1 cellular context compared by ENCODE assay signal in the genomic region with DNA sequence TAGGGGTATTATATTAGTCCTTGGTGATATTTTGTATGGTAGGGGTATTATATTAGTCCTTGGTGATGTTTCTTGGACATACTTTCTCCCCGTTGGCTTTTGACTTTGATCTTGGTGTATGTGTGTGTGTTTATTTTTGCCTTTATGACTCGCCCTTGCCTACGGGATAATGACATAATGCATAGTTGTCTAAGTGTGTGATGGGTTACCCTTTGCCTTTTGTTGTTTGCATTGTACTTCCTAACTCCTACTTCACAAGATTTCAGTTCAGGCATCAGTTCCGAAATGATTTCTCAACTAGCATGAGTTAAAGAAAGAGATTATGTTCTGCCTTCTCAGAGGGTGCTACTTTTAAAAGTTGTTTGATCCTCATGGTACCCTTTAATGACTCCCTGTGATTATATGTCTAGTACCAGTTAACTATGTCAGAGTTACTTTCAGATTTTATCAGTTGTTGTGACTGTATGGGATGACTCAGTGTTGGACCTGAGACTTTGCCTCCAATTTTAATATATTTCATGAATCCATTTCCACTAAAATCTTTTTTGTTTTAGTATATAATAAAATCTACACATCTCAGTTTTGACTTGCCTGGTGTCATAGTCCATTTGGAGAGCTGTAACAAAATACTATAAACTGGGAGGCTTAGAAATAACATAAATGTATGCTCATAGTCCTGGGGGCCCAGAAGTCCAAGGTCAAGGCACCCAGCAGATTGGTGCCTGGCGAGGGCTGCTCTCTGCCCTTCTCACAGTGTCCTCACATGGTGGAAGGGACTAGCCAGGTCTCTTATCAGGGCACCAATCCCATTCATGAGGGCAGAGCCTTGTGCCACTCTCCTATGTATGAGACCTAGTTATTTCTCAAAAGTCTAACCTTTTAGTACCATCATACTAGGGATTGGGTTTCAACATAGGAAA.
TF ChIP-seq lines count a peak whose summit lies in the region.

No MANE protein-coding gene starts in this region.

TF ChIP-seq in HepG2, 621 proteins besides CTCF, POLR2A, EP300 and RAD21 (continued from another document and continues in another):
- no peak for TF ChIP-seq ZNF407 (CRISPR knock-in tag; IDR thresholded peaks at IDR 0.05; ENCODE audit: not compliant biosample characterization)
- no peak for TF ChIP-seq CCAR2 (optimal IDR thresholded peaks at IDR 0.05; ENCODE audit: low read depth, low read length)
- TF ChIP-seq ZNF543 (CRISPR knock-in tag; IDR thresholded peaks at IDR 0.05) = no peak
- no peak for TF ChIP-seq SAFB2 (CRISPR knock-in tag; IDR thresholded peaks at IDR 0.05; ENCODE audit: borderline replicate concordance, low read depth)
- TF ChIP-seq GATAD2A (CRISPR knock-in tag; IDR thresholded peaks at IDR 0.05) = peak; percentile 54; the same call in 1 of the 2 replicates
- TF ChIP-seq, protein P1, sequence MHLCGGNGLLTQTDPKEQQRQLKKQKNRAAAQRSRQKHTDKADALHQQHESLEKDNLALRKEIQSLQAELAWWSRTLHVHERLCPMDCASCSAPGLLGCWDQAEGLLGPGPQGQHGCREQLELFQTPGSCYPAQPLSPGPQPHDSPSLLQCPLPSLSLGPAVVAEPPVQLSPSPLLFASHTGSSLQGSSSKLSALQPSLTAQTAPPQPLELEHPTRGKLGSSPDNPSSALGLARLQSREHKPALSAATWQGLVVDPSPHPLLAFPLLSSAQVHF (CRISPR knock-in tag; IDR thresholded peaks at IDR 0.05) = no peak
- no peak for TF ChIP-seq ZNF549 (CRISPR knock-in tag; IDR thresholded peaks at IDR 0.05)
- TF ChIP-seq NR2F1 (CRISPR knock-in tag; IDR thresholded peaks at IDR 0.05) = peak; percentile 54 to 74; a peak in 3 of 4 replicates
- TF ChIP-seq ZBTB40 (IDR thresholded peaks at IDR 0.05) = no peak
- TF ChIP-seq ZBTB40 (CRISPR knock-in tag; IDR thresholded peaks at IDR 0.05) = no peak
- no peak for TF ChIP-seq NFYC (CRISPR knock-in tag; IDR thresholded peaks at IDR 0.05)
- 0 out of 2 replicates have a peak, but pooled peaks have one; percentile 35 for TF ChIP-seq ZNF644 (CRISPR knock-in tag; IDR thresholded peaks at IDR 0.05; ENCODE audit: low read depth)
- TF ChIP-seq BHLHE40 (IDR thresholded peaks at IDR 0.05; ENCODE audit: low read length) = no peak
- no peak for TF ChIP-seq RBFOX2 (IDR thresholded peaks at IDR 0.05; ENCODE audit: low read depth, low read length)
- TF ChIP-seq MEIS2 (CRISPR knock-in tag; IDR thresholded peaks at IDR 0.05) = no peak
- TF ChIP-seq ZNF530 (CRISPR knock-in tag; IDR thresholded peaks at IDR 0.05; ENCODE audit: low read depth) = no peak
- TF ChIP-seq HNRNPH1 (optimal IDR thresholded peaks at IDR 0.05; ENCODE audit: low read depth, low read length) = no peak
- TF ChIP-seq ZNF337 (CRISPR knock-in tag; IDR thresholded peaks at IDR 0.05; ENCODE audit: borderline replicate concordance, low read depth) = no peak
- TF ChIP-seq EEA1 (CRISPR knock-in tag; IDR thresholded peaks at IDR 0.05; ENCODE audit: borderline replicate concordance) = no peak
- TF ChIP-seq SNAPC2 (CRISPR knock-in tag; IDR thresholded peaks at IDR 0.05) = no peak
- no peak for TF ChIP-seq JARID2 (CRISPR knock-in tag; IDR thresholded peaks at IDR 0.05; ENCODE audit: insufficient replicate concordance)
- TF ChIP-seq MAZ (IDR thresholded peaks at IDR 0.05; ENCODE audit: borderline replicate concordance, low read depth, low read length) = no peak
- no peak for TF ChIP-seq MAZ (CRISPR knock-in tag; IDR thresholded peaks at IDR 0.05; ENCODE audit: low read depth)
- TF ChIP-seq MXI1 (IDR thresholded peaks at IDR 0.05; ENCODE audit: borderline replicate concordance, low read depth, low read length) = no peak; the same call in 2 of the 3 replicates
- TF ChIP-seq HOXA7 (CRISPR knock-in tag; IDR thresholded peaks at IDR 0.05) = no peak
- no peak for TF ChIP-seq ZNF414 (CRISPR knock-in tag; IDR thresholded peaks at IDR 0.05)
- no peak for TF ChIP-seq ZNF17 (CRISPR knock-in tag; IDR thresholded peaks at IDR 0.05)
- TF ChIP-seq FOSL1 (CRISPR knock-in tag; IDR thresholded peaks at IDR 0.05; ENCODE audit: borderline replicate concordance) = peak; percentile 28; the same call in 1 of the 2 replicates
- no peak for TF ChIP-seq TMF1 (CRISPR knock-in tag; IDR thresholded peaks at IDR 0.05; ENCODE audit: low read depth)
- TF ChIP-seq HHEX (CRISPR knock-in tag; IDR thresholded peaks at IDR 0.05) = peak; percentile 79
- TF ChIP-seq CEBPG (CRISPR knock-in tag; IDR thresholded peaks at IDR 0.05) = peak; percentile 28; the same call in 1 of the 2 replicates
- TF ChIP-seq POLR2AphosphoS2 (IDR thresholded peaks at IDR 0.05; ENCODE audit: low read depth, low read length) = no peak
- TF ChIP-seq NFE2L2 (IDR thresholded peaks at IDR 0.05; ENCODE audit: low read length) = no peak
- no peak for TF ChIP-seq ZSCAN29 (CRISPR knock-in tag; conservative IDR thresholded peaks at IDR 0.05)
- TF ChIP-seq, protein P2, sequence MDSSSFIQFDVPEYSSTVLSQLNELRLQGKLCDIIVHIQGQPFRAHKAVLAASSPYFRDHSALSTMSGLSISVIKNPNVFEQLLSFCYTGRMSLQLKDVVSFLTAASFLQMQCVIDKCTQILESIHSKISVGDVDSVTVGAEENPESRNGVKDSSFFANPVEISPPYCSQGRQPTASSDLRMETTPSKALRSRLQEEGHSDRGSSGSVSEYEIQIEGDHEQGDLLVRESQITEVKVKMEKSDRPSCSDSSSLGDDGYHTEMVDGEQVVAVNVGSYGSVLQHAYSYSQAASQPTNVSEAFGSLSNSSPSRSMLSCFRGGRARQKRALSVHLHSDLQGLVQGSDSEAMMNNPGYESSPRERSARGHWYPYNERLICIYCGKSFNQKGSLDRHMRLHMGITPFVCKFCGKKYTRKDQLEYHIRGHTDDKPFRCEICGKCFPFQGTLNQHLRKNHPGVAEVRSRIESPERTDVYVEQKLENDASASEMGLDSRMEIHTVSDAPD (CRISPR knock-in tag; IDR thresholded peaks at IDR 0.05) = no peak
- no peak for TF ChIP-seq SMARCC2 (IDR thresholded peaks at IDR 0.05)
- no peak for TF ChIP-seq HOXA5 (CRISPR knock-in tag; IDR thresholded peaks at IDR 0.05)
- TF ChIP-seq TAF15 (IDR thresholded peaks at IDR 0.05; ENCODE audit: low read depth, low read length, poor library complexity, severe bottlenecking) = no peak
- peak; percentile 98 for TF ChIP-seq ZNF264 (CRISPR knock-in tag; IDR thresholded peaks at IDR 0.05)
- peak; percentile 42; the same call in 1 of the 2 replicates for TF ChIP-seq ELF3 (CRISPR knock-in tag; IDR thresholded peaks at IDR 0.05)
- no peak for TF ChIP-seq ZNF749 (CRISPR knock-in tag; IDR thresholded peaks at IDR 0.05; ENCODE audit: borderline replicate concordance)
- peak; percentile 87 for TF ChIP-seq TCF7 (IDR thresholded peaks at IDR 0.05; ENCODE audit: low read depth)
